Comparison of ENCODE assay signal across 10 cellular contexts in the genomic region with DNA sequence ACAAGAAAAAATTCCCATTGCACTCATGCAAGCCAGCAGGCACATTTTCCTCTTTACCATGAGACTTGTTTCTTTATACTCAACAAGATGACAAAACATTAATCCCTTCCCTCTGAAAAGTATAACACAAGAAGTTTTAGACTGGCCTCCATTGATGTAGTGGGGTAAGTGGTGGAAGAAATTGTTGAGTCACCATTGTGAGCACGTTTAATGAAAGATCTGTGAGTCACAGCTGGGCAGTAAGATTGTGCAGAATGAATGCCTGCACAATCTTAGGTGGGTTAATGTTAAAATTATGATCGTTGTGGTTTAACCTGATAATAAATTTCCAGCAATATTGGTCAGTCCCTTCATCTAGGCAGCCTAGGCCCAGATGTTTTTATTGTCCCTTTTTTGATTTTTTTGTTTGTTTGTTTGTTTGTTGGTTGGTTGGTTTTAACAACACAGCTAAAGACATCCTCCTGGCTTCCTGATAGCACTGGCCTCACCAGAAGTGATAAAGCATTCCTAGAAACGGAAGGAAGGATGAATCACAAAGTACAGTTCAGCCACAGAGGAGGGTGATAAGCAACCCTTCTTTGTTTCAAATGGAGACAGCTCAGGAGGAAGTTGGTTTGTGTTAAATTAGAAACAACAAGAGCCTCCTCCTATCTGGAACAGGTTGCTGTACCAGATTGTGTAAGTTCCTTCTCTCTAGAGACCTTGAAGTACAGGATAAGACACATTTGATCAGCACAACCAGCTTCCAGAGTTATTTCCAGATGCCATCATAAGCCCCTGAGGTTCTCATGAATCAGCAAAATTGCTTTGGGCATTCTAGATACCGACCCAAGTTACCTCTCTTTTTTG. TPM values are rescaled to one million over a fixed set of nuclear protein-coding genes. Genes with fewer than 3 reads are reported as not detected.
DNase-seq lines count a peak whose midpoint lies in the region; ATAC-seq and TF ChIP-seq lines count a peak whose summit lies in the region.
"Had no signal": no experiment of that assay in that cellular context is flagged by ENCODE, and none has a peak within 500 bp of the region (broad histone marks: within the 10 kb centered on the region; RNA-seq: fewer than 3 reads in every experiment).

No MANE protein-coding gene starts in this region.

- H3K27ac ChIP-seq in lung (ENCODE audit: low read depth in 1 of 2, low read length in 1 of 2) (no peak overlapping the region), ascending aorta (no peak overlapping the region)

- H3K36me3 ChIP-seq in lung (ENCODE audit: control insufficient read depth in 2 of 2, insufficient read depth in 2 of 2, low read length in 2 of 2) (no peaks in the 10 kb centered on the region), ascending aorta (no peaks in the 10 kb centered on the region)

- DNase-seq in GF-D8 (lab: John Stamatoyannopoulos, UW) (peak; percentile 30), MV-4-11 (lab: John Stamatoyannopoulos, UW) (peak; percentile 96), amniotic epithelial cell (ENCODE audit: low read depth) (peak; percentile 35), lung (ENCODE audit: low spot score) (no peak), ascending aorta (ENCODE audit: low spot score in 2 of 2) (no peak)
- DNase-seq in effector CD4-positive, alpha-beta T cell, result no peak
- DNase-seq: activated CD4-positive, alpha-beta T cell treated with anti-CD3 and anti-CD28 coated beads, Interleukin-2, amount 50 U/mL, for 4 hours; immature natural killer cell had no signal

- H3K4me1 ChIP-seq in lung (ENCODE audit: control insufficient read depth in 2 of 2, insufficient read depth in 2 of 2, low read length in 2 of 2) (no peaks in the 10 kb centered on the region), ascending aorta (no peaks in the 10 kb centered on the region)

- H3K4me3 ChIP-seq in lung (no peak overlapping the region), ascending aorta (no peak overlapping the region)

- ATAC-seq in lung (ENCODE audit: insufficient read depth, low FRiP score) (peak; percentile 31), GM21723 (IDR thresholded peaks at IDR 0.05; ENCODE audit: unreplicated experiment) (no peak)

- intact Hi-C loops in ascending aorta (cut with DNase I), result no loop called here

- no peak for TF ChIP-seq CTCF in lung (IDR thresholded peaks at IDR 0.05; ENCODE audit: control extremely low read depth, extremely low read depth)
- no peak for TF ChIP-seq CTCF in ascending aorta (IDR thresholded peaks at IDR 0.05)

- WGBS in lung, 2 donors, result 42 to 43% methylated on average over 4 of the region's 4 CpGs

- H3K9me3 ChIP-seq in lung (ENCODE audit: control insufficient read depth in 2 of 2, insufficient read depth in 1 of 2, low read length in 1 of 2) (no peaks in the 10 kb centered on the region), ascending aorta (no peaks in the 10 kb centered on the region)

- H3K27me3 ChIP-seq in lung (ENCODE audit: control insufficient read depth, insufficient read depth), result no peaks in the 10 kb centered on the region
- H3K27me3 ChIP-seq in ascending aorta, result no peaks in the 10 kb centered on the region

RNA-seq across cellular contexts. Expression of gene SLC24A2, which starts 40.3 kb away (rescaled TPM):
- under 1 TPM; 0.06 to 0.20 TPM for total RNA-seq in lung
- polyA plus RNA-seq in lung, result not detected
- total RNA-seq in ascending aorta, result not detected
- total RNA-seq: osteoblast had no signal
- polyA plus RNA-seq: immature natural killer cell had no signal

Comparison
In these comparisons a context has a peak if more than half of its experiments do, and no peak if none do; other contexts are left out.
1. DNase-seq: peak in GF-D8 (single experiment), MV-4-11 (single experiment) and amniotic epithelial cell (single experiment); none in lung (single experiment), effector CD4-positive, alpha-beta T cell (single experiment) and ascending aorta (0 of 2).